In the genomic region with DNA sequence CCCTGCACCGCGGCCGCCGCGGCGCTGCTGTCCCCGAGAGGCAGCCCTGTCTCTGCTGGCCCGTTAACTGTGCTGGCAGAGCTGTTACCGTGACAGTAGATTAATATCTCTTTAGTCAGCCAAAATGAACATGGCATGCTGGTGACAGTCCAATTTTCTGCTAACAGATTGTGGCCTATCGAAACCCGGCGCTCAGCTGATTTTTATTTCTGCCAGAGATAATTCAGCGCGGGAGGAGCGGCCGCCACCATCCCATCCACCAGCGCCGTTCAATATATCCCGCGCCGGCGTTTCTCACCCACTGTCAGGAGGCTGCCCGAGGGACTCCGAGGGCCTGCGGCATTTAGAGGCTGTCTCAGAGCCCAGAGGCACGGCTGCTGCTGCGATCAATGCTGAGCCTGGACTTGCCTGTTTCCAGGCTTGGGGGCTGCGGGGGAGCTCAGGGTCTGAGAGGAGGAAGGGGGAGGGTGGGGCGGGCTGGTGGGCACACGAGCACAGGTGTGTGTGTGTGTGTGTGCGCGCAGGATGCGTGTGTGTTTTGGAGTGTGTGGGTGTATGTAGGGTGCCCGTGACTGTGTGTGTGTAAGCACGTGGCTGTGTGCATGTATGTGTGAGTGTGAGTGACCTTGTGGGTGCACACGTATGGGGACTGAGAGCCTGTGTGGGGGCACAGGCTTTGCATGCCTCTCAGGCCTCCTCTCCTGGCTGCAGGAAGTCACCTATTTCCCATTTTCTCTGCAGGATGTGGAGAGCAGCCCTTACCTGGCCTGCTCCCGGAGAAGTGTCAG, we compare ENCODE assay signal across 14 cellular contexts.
DNase-seq lines count a peak whose midpoint lies in the region; ATAC-seq and TF ChIP-seq lines count a peak whose summit lies in the region.
"Had no signal": no experiment of that assay in that cellular context is flagged by ENCODE, and none has a peak within 500 bp of the region (broad histone marks: within the 10 kb centered on the region; RNA-seq: fewer than 3 reads in every experiment).

No MANE protein-coding gene starts in this region.

- H3K27ac Mint-ChIP-seq in neural progenitor cell: peak overlapping the region; percentile 72
- H3K27ac Mint-ChIP-seq in activated CD8-positive, alpha-beta T cell treated with anti-CD3 and anti-CD28 coated beads, Interleukin-2, amount 10 ng/mL, durations not matched to agents 7 days and 5 days: no peak overlapping the region

- H3K4me2 ChIP-seq in neural progenitor cell: no peak overlapping the region
- H3K4me2 ChIP-seq: BLaER1 had no signal

- no peaks in the 10 kb centered on the region for H3K4me1 ChIP-seq in neural progenitor cell
- H3K4me1 ChIP-seq: BLaER1 had no signal

- peaks cover 8% of the 10 kb centered on the region for H3K27me3 Mint-ChIP-seq in neural progenitor cell (ENCODE audit: insufficient read depth, low read depth)
- no peaks in the 10 kb centered on the region for H3K27me3 Mint-ChIP-seq in activated CD8-positive, alpha-beta T cell treated with anti-CD3 and anti-CD28 coated beads, Interleukin-2, amount 10 ng/mL, durations not matched to agents 7 days and 5 days (ENCODE audit: low read depth)

- peaks cover 10% of the 10 kb centered on the region for H3F3A ChIP-seq in neural progenitor cell (ENCODE audit: low read depth)

- no peaks in the 10 kb centered on the region for H3K79me2 ChIP-seq in neural progenitor cell (ENCODE audit: low read depth)

- TF ChIP-seq CTCF in VCaP (conservative IDR thresholded peaks at IDR 0.05) (0 out of 2 replicates have a peak, but pooled peaks have one; percentile 7), neural progenitor cell (IDR thresholded peaks at IDR 0.05) (no peak)

- H3K27ac ChIP-seq in VCaP (no peak overlapping the region), neural progenitor cell (no peak overlapping the region)
- H3K27ac ChIP-seq: 22Rv1, BLaER1, GM23248 had no signal

- CTCF ChIA-PET in activated CD8-positive, alpha-beta T cell treated with anti-CD3 and anti-CD28 coated beads, Interleukin-2, amount 10 ng/mL, durations not matched to agents 7 days and 5 days (lab: Charles Lee): no interaction called here

- H3K36me3 ChIP-seq in neural progenitor cell: no peaks in the 10 kb centered on the region
- H3K36me3 ChIP-seq: BLaER1 had no signal

- H3K9ac ChIP-seq in neural progenitor cell: no peak overlapping the region
- H3K9ac ChIP-seq: BLaER1, GM23248 had no signal

- no peaks in the 10 kb centered on the region for H4K20me1 ChIP-seq in neural progenitor cell (ENCODE audit: low read depth)
- H4K20me1 ChIP-seq: BLaER1 had no signal

- POLR2A ChIA-PET in activated CD8-positive, alpha-beta T cell treated with anti-CD3 and anti-CD28 coated beads, Interleukin-2, amount 10 ng/mL, durations not matched to agents 7 days and 5 days (lab: Charles Lee): no interaction called here

- H3K9me3 ChIP-seq in neural progenitor cell (ENCODE audit: low read depth): peaks cover 4% of the 10 kb centered on the region
- H3K9me3 ChIP-seq: BLaER1 had no signal

- H3K4me1 Mint-ChIP-seq in neural progenitor cell: peaks cover 11% of the 10 kb centered on the region
- no peaks in the 10 kb centered on the region for H3K4me1 Mint-ChIP-seq in activated CD8-positive, alpha-beta T cell treated with anti-CD3 and anti-CD28 coated beads, Interleukin-2, amount 10 ng/mL, durations not matched to agents 7 days and 5 days (ENCODE audit: low read depth)
- H3K4me1 Mint-ChIP-seq: CD8-positive, alpha-beta memory T cell had no signal

- DNase-seq in NCI-H1694 (lab: John Stamatoyannopoulos, UW) (peak; percentile 13), NCI-H1694 treated with DMSO at 0.1 percent for 48 hours (lab: John Stamatoyannopoulos, UW) (no peak), neural progenitor cell (ENCODE audit: low spot score) (no peak), NCI-H1048 (lab: John Stamatoyannopoulos, UW) (no peak), head of caudate nucleus (no peak)
- DNase-seq in activated CD4-positive, CD25-positive, alpha-beta regulatory T cell (lab: John Stamatoyannopoulos, UW): no peak
- no peak for DNase-seq in activated CD8-positive, alpha-beta T cell treated with anti-CD3 and anti-CD28 coated beads, Interleukin-2, amount 10 ng/mL, durations not matched to agents 7 days and 5 days
- DNase-seq: CD8-positive, alpha-beta memory T cell; DMS53; GM23248 had no signal

- H3K36me3 Mint-ChIP-seq in neural progenitor cell: no peaks in the 10 kb centered on the region
- no peaks in the 10 kb centered on the region for H3K36me3 Mint-ChIP-seq in activated CD8-positive, alpha-beta T cell treated with anti-CD3 and anti-CD28 coated beads, Interleukin-2, amount 10 ng/mL, durations not matched to agents 7 days and 5 days (ENCODE audit: low read depth)
- H3K36me3 Mint-ChIP-seq: CD8-positive, alpha-beta memory T cell had no signal

- peaks cover 10% of the 10 kb centered on the region for H3K9me3 Mint-ChIP-seq in neural progenitor cell
- no peaks in the 10 kb centered on the region for H3K9me3 Mint-ChIP-seq in activated CD8-positive, alpha-beta T cell treated with anti-CD3 and anti-CD28 coated beads, Interleukin-2, amount 10 ng/mL, durations not matched to agents 7 days and 5 days (ENCODE audit: insufficient read depth)
- H3K9me3 Mint-ChIP-seq: CD8-positive, alpha-beta memory T cell had no signal

- no peak overlapping the region for H3K4me3 ChIP-seq in neural progenitor cell
- H3K4me3 ChIP-seq: BLaER1, GM23248 had no signal

- H2AFZ ChIP-seq in neural progenitor cell (replicated peaks): no peak overlapping the region
- H2AFZ ChIP-seq: GM23248 had no signal

- no peaks in the 10 kb centered on the region for H3K27me3 ChIP-seq in neural progenitor cell
- H3K27me3 ChIP-seq: BLaER1 had no signal

- intact Hi-C loops in head of caudate nucleus (cut with DNase I): no loop called here

- ATAC-seq in activated CD8-positive, alpha-beta T cell treated with anti-CD3 and anti-CD28 coated beads, Interleukin-2, amount 10 ng/mL, durations not matched to agents 7 days and 5 days: no peak
- ATAC-seq: HCT116 had no signal

- H3K4me3 Mint-ChIP-seq in neural progenitor cell: no peak overlapping the region
- no peak overlapping the region for H3K4me3 Mint-ChIP-seq in activated CD8-positive, alpha-beta T cell treated with anti-CD3 and anti-CD28 coated beads, Interleukin-2, amount 10 ng/mL, durations not matched to agents 7 days and 5 days
- H3K4me3 Mint-ChIP-seq: CD8-positive, alpha-beta memory T cell had no signal
